Comparison of ENCODE assay signal across 8 cellular contexts in genomic region chr9:37464006-37464405, GRCh38. TPM values are rescaled to one million over a fixed set of nuclear protein-coding genes. Genes with fewer than 3 reads are reported as not detected.
DNase-seq lines count a peak whose midpoint lies in the region; ATAC-seq and TF ChIP-seq lines count a peak whose summit lies in the region.

No MANE protein-coding gene starts in this region.

- TF ChIP-seq CTCF in OCI-LY3 (IDR thresholded peaks at IDR 0.05; ENCODE audit: low read depth, low read length) (no peak), osteoblast (IDR thresholded peaks at IDR 0.05; ENCODE audit: extremely low read depth, low read depth, low read length) (no peak)

- H3K36me3 ChIP-seq in CD8-positive, alpha-beta memory T cell (ENCODE audit: insufficient read depth, low read length): no peaks in the 10 kb centered on the region
- peaks cover 21% of the 10 kb centered on the region for H3K36me3 ChIP-seq in OCI-LY3 (replicated peaks; ENCODE audit: low read depth, low read length)
- no peaks in the 10 kb centered on the region for H3K36me3 ChIP-seq in endocrine pancreas (ENCODE audit: control insufficient read depth, insufficient read depth, low read length)
- H3K36me3 ChIP-seq in osteoblast (ENCODE audit: insufficient read depth, low read length): no peaks in the 10 kb centered on the region

- no peak for ATAC-seq in GM18873 (IDR thresholded peaks at IDR 0.05; ENCODE audit: low FRiP score, unreplicated experiment)

- H3K36me3 Mint-ChIP-seq in CD8-positive, alpha-beta memory T cell: peaks cover 0 to 16% (median 5%) of the 10 kb centered on the region in 3 donors

- peaks cover 28 to 42% (median 42%) of the 10 kb centered on the region in 3 donors for H3K4me1 Mint-ChIP-seq in CD8-positive, alpha-beta memory T cell

- peak overlapping the region; percentile 91 to 98 (median 96) for H3K4me3 Mint-ChIP-seq in CD8-positive, alpha-beta memory T cell

- H3K27ac ChIP-seq in CD8-positive, alpha-beta memory T cell (ENCODE audit: low read depth, low read length): peak overlapping the region; percentile 95
- H3K27ac ChIP-seq in OCI-LY3 (ENCODE audit: low read length) (peak overlapping the region; percentile 84), osteoblast (ENCODE audit: low read depth, low read length) (peak overlapping the region; percentile 90)

- no peaks in the 10 kb centered on the region for H3K27me3 ChIP-seq in CD8-positive, alpha-beta memory T cell (ENCODE audit: insufficient read depth, low read length, poor library complexity, severe bottlenecking)
- H3K27me3 ChIP-seq in OCI-LY3 (ENCODE audit: low read depth, low read length): no peaks in the 10 kb centered on the region
- H3K27me3 ChIP-seq in endocrine pancreas (ENCODE audit: control insufficient read depth, insufficient read depth, low read length): no peaks in the 10 kb centered on the region
- no peaks in the 10 kb centered on the region for H3K27me3 ChIP-seq in osteoblast (ENCODE audit: insufficient read depth, low read length)

- CTCF ChIA-PET in CD8-positive, alpha-beta memory T cell (lab: Charles Lee): no interaction called here

- no peaks in the 10 kb centered on the region for H3K9me3 Mint-ChIP-seq in CD8-positive, alpha-beta memory T cell

- H3K27ac Mint-ChIP-seq in CD8-positive, alpha-beta memory T cell: peak overlapping the region; percentile 94 to 99 (median 98)

- peak overlapping the region; percentile 91 for H3K4me2 ChIP-seq in OCI-LY3 (ENCODE audit: low read length)
- peak overlapping the region; percentile 100 for H3K4me2 ChIP-seq in osteoblast (ENCODE audit: insufficient read depth, low read length)

- peak overlapping the region; percentile 96 for H3K4me3 ChIP-seq in CD8-positive, alpha-beta memory T cell (ENCODE audit: low read length)
- H3K4me3 ChIP-seq in OCI-LY3 (ENCODE audit: low read length) (peak overlapping the region; percentile 96), endocrine pancreas (ENCODE audit: control insufficient read depth, insufficient read depth, low read length) (peak overlapping the region; percentile 95), osteoblast (ENCODE audit: insufficient read depth, low read length) (peak overlapping the region; percentile 100)

- H4K20me1 ChIP-seq in OCI-LY3 (ENCODE audit: insufficient read depth, low read length) (peaks cover 37% of the 10 kb centered on the region), osteoblast (ENCODE audit: insufficient read depth, low read length) (peaks cover 27% of the 10 kb centered on the region)

- DNase-seq in CD8-positive, alpha-beta memory T cell: no peak
- DNase-seq in osteoblast (ENCODE audit: insufficient read length, low spot score, missing footprints) (no peak), T-helper 9 cell (no peak), cerebellum (ENCODE audit: low spot score) (no peak)
- no peak for DNase-seq in activated effector memory CD4-positive, alpha-beta T cell treated with Interleukin-2 at 50 U/mL for 16 hours

- POLR2A ChIA-PET in CD8-positive, alpha-beta memory T cell (lab: Charles Lee): no interaction called here

- peak overlapping the region; percentile 92 for H3K9ac ChIP-seq in OCI-LY3 (ENCODE audit: low read length)
- H3K9ac ChIP-seq in endocrine pancreas (ENCODE audit: control insufficient read depth, insufficient read depth, low read length): peak overlapping the region; percentile 93

- no peaks in the 10 kb centered on the region for H3K9me3 ChIP-seq in CD8-positive, alpha-beta memory T cell (ENCODE audit: low read length)
- no peaks in the 10 kb centered on the region for H3K9me3 ChIP-seq in OCI-LY3 (ENCODE audit: insufficient read depth, low read length)
- H3K9me3 ChIP-seq in endocrine pancreas (ENCODE audit: control insufficient read depth, low read length): no peaks in the 10 kb centered on the region
- no peaks in the 10 kb centered on the region for H3K9me3 ChIP-seq in osteoblast (ENCODE audit: low read depth, low read length)

- H2AFZ ChIP-seq in OCI-LY3 (ENCODE audit: low read depth, low read length): no peak overlapping the region
- peak overlapping the region; percentile 89 for H2AFZ ChIP-seq in osteoblast (ENCODE audit: low read length)

- H3K79me2 ChIP-seq in OCI-LY3 (ENCODE audit: low read length): peaks cover 58% of the 10 kb centered on the region
- peaks cover 56% of the 10 kb centered on the region for H3K79me2 ChIP-seq in osteoblast (ENCODE audit: insufficient read depth, low read length)

- peaks cover 0 to 9% of the 10 kb centered on the region in 2 donors for H3K27me3 Mint-ChIP-seq in CD8-positive, alpha-beta memory T cell

- H3K4me1 ChIP-seq in CD8-positive, alpha-beta memory T cell (ENCODE audit: insufficient read depth, low read length): peaks cover 24% of the 10 kb centered on the region
- peaks cover 19% of the 10 kb centered on the region for H3K4me1 ChIP-seq in OCI-LY3 (ENCODE audit: low read length)
- H3K4me1 ChIP-seq in endocrine pancreas (ENCODE audit: control insufficient read depth, insufficient read depth, low read length): peaks cover 13% of the 10 kb centered on the region
- peaks cover 21% of the 10 kb centered on the region for H3K4me1 ChIP-seq in osteoblast (ENCODE audit: insufficient read depth, low read length)

RNA-seq across cellular contexts. Expression of gene ZBTB5, which starts 1.2 kb away (rescaled TPM):
- total RNA-seq in CD8-positive, alpha-beta memory T cell: 1 to 10 TPM; 7.0 to 7.9 TPM
- 0.81 TPM for polyA plus RNA-seq in CD8-positive, alpha-beta memory T cell
- total RNA-seq in osteoblast (10.9 and 11.6 TPM in 2 replicates), cerebellum (21.4 TPM)

RNA-seq across cellular contexts. Expression of gene POLR1E, which starts 21.7 kb away (rescaled TPM):
- total RNA-seq in CD8-positive, alpha-beta memory T cell: 10 to 100 TPM; 82.5 to 84.6 TPM
- 21.4 TPM for polyA plus RNA-seq in CD8-positive, alpha-beta memory T cell
- total RNA-seq in osteoblast (25.3 and 33.3 TPM in 2 replicates), cerebellum (22.1 TPM)

RNA-seq across cellular contexts. Expression of gene GRHPR, which starts 41.5 kb away (rescaled TPM):
- total RNA-seq in CD8-positive, alpha-beta memory T cell: 10 to 100 TPM; 87.4 to 94.1 TPM
- 77.4 TPM for polyA plus RNA-seq in CD8-positive, alpha-beta memory T cell
- total RNA-seq in osteoblast (149 and 165 TPM in 2 replicates), cerebellum (50.3 TPM)
